8 cellular contexts compared by ENCODE assay signal in genomic region chr19:50377051-50377441, GRCh38. TPM values are rescaled to one million over a fixed set of nuclear protein-coding genes. Genes with fewer than 3 reads are reported as not detected.
DNase-seq lines count a peak whose midpoint lies in the region; ATAC-seq, FAIRE-seq and TF ChIP-seq lines count a peak whose summit lies in the region.

No MANE protein-coding gene starts in this region.

- 43% methylated on average over 7 of the region's 7 CpGs for WGBS in right lobe of liver (ENCODE audit: insufficient coverage, low coverage, low lambda C conversion rate, missing lambda C conversion rate)

- TF ChIP-seq POLR2A in right lobe of liver (IDR thresholded peaks at IDR 0.05) = no peak

- H3K27ac Mint-ChIP-seq in astrocyte (ENCODE audit: unreplicated experiment) = no peak overlapping the region

- no TSS peak for BruUV-seq in A673 (replicated peaks; lab: Mats Ljungman, UMichigan)

- intact Hi-C loops in A673 (cut with micrococcal nuclease; ENCODE audit: unreplicated experiment) = loop anchor here (5.0 kb wide), 1 partner anchor 135 kb away; the partner anchor contains the start of genes ASPDH and JOSD2
- intact Hi-C loops in right lobe of liver (cut with DNase I) = loop anchor here (10.0 kb wide), 2 partner anchors 78 to 408 kb away; no protein-coding TSS in a partner anchor
- intact Hi-C loops in tibial artery (cut with DNase I; ENCODE audit: low total_unique reads) = no loop called here

- H3K4me1 ChIP-seq in A673 (ENCODE audit: insufficient read depth, low read length, poor library complexity, severe bottlenecking) = peaks cover 8% of the 10 kb centered on the region
- no peaks in the 10 kb centered on the region for H3K4me1 ChIP-seq in RWPE2 (ENCODE audit: insufficient read depth, poor library complexity, severe bottlenecking)
- H3K4me1 ChIP-seq in astrocyte (ENCODE audit: insufficient read depth, low read length) = no peaks in the 10 kb centered on the region
- H3K4me1 ChIP-seq in right lobe of liver = no peaks in the 10 kb centered on the region
- H3K4me1 ChIP-seq in tibial artery = peaks cover 0 to 11% (median 5%) of the 10 kb centered on the region in 4 donors

- no peak overlapping the region for H2AFZ ChIP-seq in astrocyte (ENCODE audit: low read depth, low read length)

- H3K4me3 Mint-ChIP-seq in astrocyte (ENCODE audit: unreplicated experiment) = peak overlapping the region; percentile 77

- peaks cover 13% of the 10 kb centered on the region for H4K20me1 ChIP-seq in astrocyte (ENCODE audit: insufficient read depth, low read length)

- TF ChIP-seq CTCF in A673 (conservative IDR thresholded peaks at IDR 0.05; ENCODE audit: low read depth, low read length) (no peak), RWPE2 (IDR thresholded peaks at IDR 0.05; ENCODE audit: poor library complexity, severe bottlenecking) (no peak), astrocyte (IDR thresholded peaks at IDR 0.05; ENCODE audit: insufficient read depth, low read depth, low read length) (no peak), right lobe of liver (IDR thresholded peaks at IDR 0.05) (no peak), tibial artery (IDR thresholded peaks at IDR 0.05) (no peak)

- H3K4me1 Mint-ChIP-seq in astrocyte (ENCODE audit: low read depth, unreplicated experiment) = no peaks in the 10 kb centered on the region

- H3K4me3 ChIP-seq in A673 (ENCODE audit: low read depth, low read length, poor library complexity, severe bottlenecking) = peak overlapping the region; percentile 23
- no peak overlapping the region; the same call in 1 of the 2 replicates for H3K4me3 ChIP-seq in H7 (ENCODE audit: insufficient read depth, low read depth, low read length)
- H3K4me3 ChIP-seq in RWPE2 (ENCODE audit: severe bottlenecking) = no peak overlapping the region
- no peak overlapping the region for H3K4me3 ChIP-seq in astrocyte (ENCODE audit: insufficient read depth, low read depth, low read length)
- H3K4me3 ChIP-seq in right lobe of liver = no peak overlapping the region
- H3K4me3 ChIP-seq in tibial artery = peak overlapping the region; percentile 66 to 97

- H3K4me2 ChIP-seq in astrocyte (ENCODE audit: low read length) = peak overlapping the region; percentile 54

- peaks cover 2% of the 10 kb centered on the region for H3K27me3 Mint-ChIP-seq in astrocyte (ENCODE audit: low read depth, unreplicated experiment)

- H3K9me3 ChIP-seq in A673 (ENCODE audit: low read depth, low read length, poor library complexity, severe bottlenecking) = no peaks in the 10 kb centered on the region
- H3K9me3 ChIP-seq in RWPE2 (ENCODE audit: severe bottlenecking) = no peaks in the 10 kb centered on the region
- no peaks in the 10 kb centered on the region for H3K9me3 ChIP-seq in astrocyte (ENCODE audit: insufficient read depth, low read depth, low read length)
- H3K9me3 ChIP-seq in right lobe of liver = no peaks in the 10 kb centered on the region
- H3K9me3 ChIP-seq in tibial artery = no peaks in the 10 kb centered on the region

- H3K36me3 ChIP-seq in A673 (ENCODE audit: insufficient read depth, low read length, poor library complexity, severe bottlenecking) = peaks cover 31% of the 10 kb centered on the region
- peaks cover 24% of the 10 kb centered on the region for H3K36me3 ChIP-seq in H7 (replicated peaks; ENCODE audit: control insufficient read depth, insufficient read depth, low read length)
- peaks cover 25% of the 10 kb centered on the region for H3K36me3 ChIP-seq in RWPE2 (ENCODE audit: low read depth)
- H3K36me3 ChIP-seq in astrocyte (ENCODE audit: insufficient read depth, low read length) = peaks cover 7% of the 10 kb centered on the region
- H3K36me3 ChIP-seq in right lobe of liver = peaks cover 0 to 41% (median 12%) of the 10 kb centered on the region in 4 donors
- peaks cover 44 to 49% (median 48%) of the 10 kb centered on the region in 3 donors for H3K36me3 ChIP-seq in tibial artery

- peak; percentile 41 for ATAC-seq in RWPE2 (ENCODE audit: low read depth)
- ATAC-seq in right lobe of liver = peak in 3 of 4 donors; percentile 3 to 14 (median 4)
- no peak for ATAC-seq in GM18909 (IDR thresholded peaks at IDR 0.05; ENCODE audit: poor library complexity, unreplicated experiment)

- no peak for DNase-seq in A673 (ENCODE audit: low spot score)
- peak; percentile 89 for DNase-seq in H7
- no peak for DNase-seq in RWPE2 (ENCODE audit: low spot score)
- no peak for DNase-seq in astrocyte (ENCODE audit: low read depth)
- DNase-seq in right lobe of liver = peak in 2 of 3 donors; percentile 61 to 63
- peak in 1 of 2 donors; percentile 69 for DNase-seq in tibial artery
- no peak for DNase-seq in epidermal melanocyte (ENCODE audit: insufficient read length, low spot score)

- H3K27me3 ChIP-seq in A673 (replicated peaks; ENCODE audit: insufficient read depth, low read depth, low read length, poor library complexity) = no peaks in the 10 kb centered on the region
- no peaks in the 10 kb centered on the region for H3K27me3 ChIP-seq in H7 (ENCODE audit: control insufficient read depth, insufficient read depth, low read length)
- no peaks in the 10 kb centered on the region for H3K27me3 ChIP-seq in RWPE2 (ENCODE audit: insufficient read depth, poor library complexity, severe bottlenecking)
- no peaks in the 10 kb centered on the region for H3K27me3 ChIP-seq in astrocyte (ENCODE audit: insufficient read depth, low read length)
- no peaks in the 10 kb centered on the region for H3K27me3 ChIP-seq in right lobe of liver
- H3K27me3 ChIP-seq in tibial artery = no peaks in the 10 kb centered on the region

- CTCF ChIA-PET in A673 (lab: Charles Lee) = no interaction called here

- no peaks in the 10 kb centered on the region for H3K79me2 ChIP-seq in astrocyte (ENCODE audit: insufficient read depth, low read length)

- no peaks in the 10 kb centered on the region for H3K9me3 Mint-ChIP-seq in astrocyte (ENCODE audit: unreplicated experiment)

- peaks cover 8% of the 10 kb centered on the region for H3K36me3 Mint-ChIP-seq in astrocyte (ENCODE audit: low read depth, unreplicated experiment)

- POLR2A ChIA-PET in A673 (lab: Charles Lee; ENCODE audit: low non-redundant PET) = interaction anchor here (1.0 kb wide), 1 partner anchor 134 kb away, joined by 3 read pairs; the partner anchor contains the start of gene JOSD2

- no peak overlapping the region for H3K9ac ChIP-seq in astrocyte (ENCODE audit: low read length)

- no peak overlapping the region for H3K27ac ChIP-seq in A673 (ENCODE audit: low read depth, low read length, poor library complexity, severe bottlenecking)
- H3K27ac ChIP-seq in RWPE2 (ENCODE audit: poor library complexity, severe bottlenecking) = peak overlapping the region; percentile 79
- H3K27ac ChIP-seq in astrocyte (ENCODE audit: low read depth, low read length) = no peak overlapping the region
- no peak overlapping the region for H3K27ac ChIP-seq in right lobe of liver
- peak overlapping the region; percentile 92 to 100 for H3K27ac ChIP-seq in tibial artery

- FAIRE-seq in astrocyte (lab: Jason Lieb, UNC) = no peak

RNA-seq across cellular contexts. Expression of gene NR1H2, which starts 0.8 kb away (rescaled TPM):
- total RNA-seq in A673 (2021) (42.7 and 45.0 TPM in 2 replicates), astrocyte (33.4 and 34.8 TPM in 2 replicates), right lobe of liver (10 to 100 TPM; 23.6 to 57.9 (median 33.8) TPM)
- 73.7 and 90.1 TPM in 2 replicates for total RNA-seq in H7 (2014; rRNA removed; shearing (Covaris generic))

RNA-seq across cellular contexts. Expression of gene POLD1, which starts 7.1 kb away (rescaled TPM):
- 143 and 155 TPM in 2 replicates for total RNA-seq in A673 (2021)
- 167 and 185 TPM in 2 replicates for total RNA-seq in H7 (2014; rRNA removed; shearing (Covaris generic))
- total RNA-seq in astrocyte = 18.9 and 19.9 TPM in 2 replicates
- 10 to 100 TPM in 2 of 6 experiments, 1 to 10 TPM in 4; 6.2 to 13.1 (median 9.2) TPM for total RNA-seq in right lobe of liver

RNA-seq across cellular contexts. Expression of gene NAPSA, which starts 11.6 kb away (rescaled TPM):
- total RNA-seq in A673 (2021) = 0.47 and 0.63 TPM in 2 replicates
- total RNA-seq in H7 (2014; rRNA removed; shearing (Covaris generic)) = 0.44 and 0.59 TPM in 2 replicates
- not detected in 2 replicates for total RNA-seq in astrocyte
- total RNA-seq in right lobe of liver = 1 to 10 TPM in 3 of 6 experiments, under 1 TPM in 3; 0.19 to 2.2 (median 1.0) TPM

RNA-seq across cellular contexts. Expression of gene SPIB, which starts 41.7 kb away (rescaled TPM):
- total RNA-seq in A673 (2021) (0.20 and 0.75 TPM in 2 replicates), astrocyte (0.14 TPM in 1 of 2 replicates, not detected in the other), right lobe of liver (under 1 TPM in 1 of 6 experiments, not detected in 5; 0.51 TPM)
- 0.81 and 8.8 TPM in 2 replicates for total RNA-seq in H7 (2014; rRNA removed; shearing (Covaris generic))

RNA-seq across cellular contexts. Expression of gene KCNC3, which starts 47.9 kb away (rescaled TPM):
- 6.4 and 6.7 TPM in 2 replicates for total RNA-seq in A673 (2021)
- 0.14 and 0.37 TPM in 2 replicates for total RNA-seq in H7 (2014; rRNA removed; shearing (Covaris generic))
- not detected in 2 replicates for total RNA-seq in astrocyte
- 1 to 10 TPM in 5 of 6 experiments, under 1 TPM in 1; 0.92 to 3.0 (median 2.3) TPM for total RNA-seq in right lobe of liver

Comparison
In these comparisons a context has a peak if more than half of its experiments do, and no peak if none do; other contexts are left out.
1. DNase-seq: peak in H7 (single experiment) and right lobe of liver (2 of 3); none in A673 (single experiment), RWPE2 (single experiment), astrocyte (single experiment) and epidermal melanocyte (single experiment).
2. H3K27ac ChIP-seq: peak in RWPE2 (single experiment) and tibial artery (2 of 2); none in A673 (single experiment), astrocyte (single experiment) and right lobe of liver (0 of 3).
3. H3K4me3 ChIP-seq: peak in A673 (single experiment) and tibial artery (2 of 2); none in H7 (single experiment), RWPE2 (single experiment), astrocyte (single experiment) and right lobe of liver (0 of 3).